1 cellular context compared by ENCODE assay signal in genomic region chr5:160152287-160152686, GRCh38.
TF ChIP-seq lines count a peak whose summit lies in the region.

No MANE protein-coding gene starts in this region.

TF ChIP-seq in SK-N-SH, 30 proteins besides CTCF, POLR2A, EP300 and RAD21 (continued from another document):
- TF ChIP-seq REST (IDR thresholded peaks at IDR 0.05; ENCODE audit: low read depth, low read length): no peak
